8 cellular contexts compared by ENCODE assay signal in genomic region chr19:45498411-45499195, GRCh38. TPM values are rescaled to one million over a fixed set of nuclear protein-coding genes. Genes with fewer than 3 reads are reported as not detected.
DNase-seq lines count a peak whose midpoint lies in the region; ATAC-seq and TF ChIP-seq lines count a peak whose summit lies in the region.

Gene PPM1N, plus strand, starts transcription at chr19:45498443. Its CDS starts 30 bp downstream, at chr19:45498473.

- H3K9me3 ChIP-seq in cardiac muscle cell (ENCODE audit: low read depth): no peaks in the 10 kb centered on the region

- ATAC-seq in GM18861 (IDR thresholded peaks at IDR 0.05; ENCODE audit: unreplicated experiment): no peak

- no peak within 1 kb of the TSS for H3K27ac ChIP-seq in cardiac muscle cell
- H3K27ac ChIP-seq in skin epidermis: peak within 1 kb of the TSS in 8 of 21 experiments; percentile 11 to 69 (median 46)

- H3K4me3 ChIP-seq in cardiac muscle cell (peak within 1 kb of the TSS; percentile 29), skin epidermis (peak within 1 kb of the TSS; percentile 15 to 71 (median 59))

- TF ChIP-seq CTCF in GM12873 (IDR thresholded peaks at IDR 0.05; ENCODE audit: insufficient read depth, low read depth, low read length, missing control alignments): peak; percentile 48
- peak; percentile 5 for TF ChIP-seq CTCF in cardiac muscle cell (IDR thresholded peaks at IDR 0.05; ENCODE audit: low read depth, low read length)

- peak; percentile 85 for DNase-seq in NCI-H82 treated with DMSO at 0.1 percent for 48 hours (lab: John Stamatoyannopoulos, UW; ENCODE audit: unreplicated experiment)
- peak; percentile 59 for DNase-seq in activated effector memory CD4-positive, alpha-beta T cell treated with Interleukin-2 at 50 U/mL for 16 hours
- DNase-seq in cardiac muscle cell (ENCODE audit: low read depth in 1 of 2, low spot score in 1 of 2): peak; percentile 34 to 40
- no peak for DNase-seq in dedifferentiated amniotic fluid mesenchymal stem cell (ENCODE audit: extremely low spot score)
- no peak for DNase-seq in glomerular visceral epithelial cell (ENCODE audit: extremely low spot score)

- no peaks in the 10 kb centered on the region for H3K36me3 ChIP-seq in cardiac muscle cell

- H3K27me3 ChIP-seq in cardiac muscle cell: peaks cover 25% of the 10 kb centered on the region

- no peaks in the 10 kb centered on the region for H3K4me1 ChIP-seq in cardiac muscle cell (ENCODE audit: low read depth)

RNA-seq across cellular contexts. Expression of gene PPM1N, which starts in this region (rescaled TPM):
- 1.3 and 2.9 TPM in 2 replicates for total RNA-seq in cardiac muscle cell
- 1.2 and 4.0 TPM in 2 replicates for polyA plus RNA-seq in cardiac muscle cell

Comparison
In these comparisons a context has a peak if more than half of its experiments do, and no peak if none do; other contexts are left out.
1. DNase-seq: peak in NCI-H82 treated with DMSO at 0.1 percent for 48 hours (single experiment), activated effector memory CD4-positive, alpha-beta T cell treated with Interleukin-2 at 50 U/mL for 16 hours (single experiment) and cardiac muscle cell (2 of 2); none in dedifferentiated amniotic fluid mesenchymal stem cell (single experiment) and glomerular visceral epithelial cell (single experiment).